Comparison of ENCODE assay signal across 8 cellular contexts in the genomic region with DNA sequence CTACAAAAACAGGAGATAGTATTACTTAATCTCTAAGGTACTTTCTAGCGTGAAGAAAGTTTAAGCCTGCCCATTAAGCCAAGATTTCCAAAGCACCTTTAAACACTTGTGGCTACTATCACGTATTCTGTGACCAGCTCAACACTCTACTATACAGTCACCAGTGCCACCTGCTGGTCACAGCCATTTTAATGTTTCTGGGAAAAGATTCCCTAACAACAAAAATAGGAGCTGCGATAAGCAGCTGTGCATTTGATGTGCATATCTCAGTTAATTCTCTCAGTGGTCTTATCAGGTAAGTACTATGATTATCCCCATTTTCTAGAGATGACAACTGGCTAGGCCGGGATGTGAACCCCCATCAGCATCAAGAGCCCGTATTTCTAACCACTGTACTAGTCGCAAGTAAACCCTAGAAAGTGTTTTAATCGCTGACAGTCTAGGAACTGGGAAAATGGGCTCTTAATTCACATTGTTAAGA. TPM values are rescaled to one million over a fixed set of nuclear protein-coding genes. Genes with fewer than 3 reads are reported as not detected.
DNase-seq lines count a peak whose midpoint lies in the region; ATAC-seq and TF ChIP-seq lines count a peak whose summit lies in the region.

No MANE protein-coding gene starts in this region.

- peak overlapping the region; percentile 91 for H3K4me3 Mint-ChIP-seq in WTC11

- peak; percentile 36 for ATAC-seq in WTC11
- no peak for ATAC-seq in HG03521 (IDR thresholded peaks at IDR 0.05; ENCODE audit: unreplicated experiment)

- 0 out of 2 replicates have a peak, but pooled peaks cover 8% of the 10 kb centered on the region for H3K4me1 Mint-ChIP-seq in WTC11

- CTCF ChIA-PET in WTC11 (lab: Charles Lee) = interaction anchor here (0.6 to 4.1 kb wide), 80 partner anchors 9 to 907 kb away, joined by 3 to 134 read pairs (median 5); a partner anchor contains a TSS

- peaks cover 42% of the 10 kb centered on the region for H3K27me3 Mint-ChIP-seq in WTC11 (ENCODE audit: low read depth)

- peak; percentile 56; the same call in 1 of the 2 replicates for TF ChIP-seq CTCF in WTC11 (IDR thresholded peaks at IDR 0.05)

- H3K27ac Mint-ChIP-seq in WTC11 = no peak overlapping the region

- DNase-seq in NCI-H2029 (lab: John Stamatoyannopoulos, UW) = peak; percentile 4
- DNase-seq in NCI-H2029 treated with DMSO at 0.1 percent for 48 hours (lab: John Stamatoyannopoulos, UW) = no peak
- peak; percentile 38 for DNase-seq in NCI-H146 (lab: John Stamatoyannopoulos, UW)
- peak; percentile 69 for DNase-seq in WTC11 (ENCODE audit: low spot score)
- peak; percentile 82 for DNase-seq in cerebellar cortex (ENCODE audit: low spot score)
- peak; percentile 73 for DNase-seq in islet precursor cell
- peak in 2 of 3 donors; percentile 56 to 75 for DNase-seq in stimulated activated CD4-positive, alpha-beta T cell treated with anti-CD3 and anti-CD28 coated beads, Interleukin-12 subunit alpha, Interleukin-12 subunit beta, amount 100 ng/mL, for 48 hours (ENCODE audit: low read depth in 2 of 3, low spot score in 1 of 3)

- POLR2A ChIA-PET in WTC11 (lab: Charles Lee) = interaction anchor here (0.6 kb wide), 1 partner anchor 17 kb away, joined by 3 read pairs; a partner anchor contains a TSS

- no peaks in the 10 kb centered on the region; the same call in none of the 2 replicates for H3K36me3 Mint-ChIP-seq in WTC11

- no peaks in the 10 kb centered on the region for H3K9me3 Mint-ChIP-seq in WTC11

TF ChIP-seq in WTC11, 78 proteins besides CTCF, POLR2A, EP300 and RAD21:
- TF ChIP-seq ZNF423 (CRISPR knock-in tag; IDR thresholded peaks at IDR 0.05) = no peak
- TF ChIP-seq, protein P1, sequence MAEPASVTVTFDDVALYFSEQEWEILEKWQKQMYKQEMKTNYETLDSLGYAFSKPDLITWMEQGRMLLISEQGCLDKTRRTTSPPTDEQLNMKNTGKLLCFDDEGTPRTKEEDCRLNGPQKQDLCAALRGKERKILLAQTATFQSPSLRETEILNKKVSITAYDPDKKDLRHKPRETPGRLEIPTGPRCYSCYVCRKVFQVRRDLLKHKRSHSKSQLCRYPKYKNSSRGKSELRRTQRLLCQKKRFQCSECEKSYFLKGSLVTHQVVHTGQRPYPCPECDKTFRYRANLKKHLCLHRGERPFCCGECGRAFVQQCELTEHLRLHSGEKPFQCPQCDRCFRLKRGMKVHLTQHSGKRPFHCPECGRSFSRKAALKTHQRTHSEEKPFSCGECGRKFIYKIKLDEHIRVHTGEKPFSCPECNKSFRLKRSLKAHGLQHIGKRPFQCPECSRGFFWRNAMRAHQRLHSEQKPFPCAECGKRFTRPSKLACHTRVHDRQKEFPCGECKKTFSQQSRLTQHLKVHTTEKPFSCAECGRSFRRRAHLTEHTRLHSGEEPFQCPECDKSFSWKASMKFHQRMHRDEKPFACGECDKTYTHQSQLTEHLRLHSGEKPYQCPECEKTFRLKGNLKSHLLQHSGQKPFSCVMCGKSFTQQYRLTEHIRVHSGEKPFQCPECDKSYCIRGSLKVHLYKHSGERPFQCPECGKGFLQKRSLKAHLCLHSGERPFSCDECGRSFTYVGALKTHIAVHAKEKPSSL (CRISPR knock-in tag; conservative IDR thresholded peaks at IDR 0.05) = no peak
- no peak for TF ChIP-seq NFATC4 (CRISPR knock-in tag; IDR thresholded peaks at IDR 0.05)
- TF ChIP-seq, protein P2, sequence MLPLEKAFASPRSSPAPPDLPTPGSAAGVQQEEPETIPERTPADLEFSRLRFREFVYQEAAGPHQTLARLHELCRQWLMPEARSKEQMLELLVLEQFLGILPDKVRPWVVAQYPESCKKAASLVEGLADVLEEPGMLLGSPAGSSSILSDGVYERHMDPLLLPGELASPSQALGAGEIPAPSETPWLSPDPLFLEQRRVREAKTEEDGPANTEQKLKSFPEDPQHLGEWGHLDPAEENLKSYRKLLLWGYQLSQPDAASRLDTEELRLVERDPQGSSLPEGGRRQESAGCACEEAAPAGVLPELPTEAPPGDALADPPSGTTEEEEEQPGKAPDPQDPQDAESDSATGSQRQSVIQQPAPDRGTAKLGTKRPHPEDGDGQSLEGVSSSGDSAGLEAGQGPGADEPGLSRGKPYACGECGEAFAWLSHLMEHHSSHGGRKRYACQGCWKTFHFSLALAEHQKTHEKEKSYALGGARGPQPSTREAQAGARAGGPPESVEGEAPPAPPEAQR (CRISPR knock-in tag; IDR thresholded peaks at IDR 0.05) = no peak
- no peak for TF ChIP-seq ZNF396 (CRISPR knock-in tag; IDR thresholded peaks at IDR 0.05; ENCODE audit: borderline replicate concordance)

RNA-seq across cellular contexts. Expression of a gene that starts 0.9 kb away (rescaled TPM):
- total RNA-seq in WTC11 (2021) = 6.4 to 7.9 TPM (median 6.7 TPM) in 3 replicates

RNA-seq across cellular contexts. Expression of a gene that starts 10.9 kb away (rescaled TPM):
- 206 to 221 TPM (median 210 TPM) in 3 replicates for total RNA-seq in WTC11 (2021)

RNA-seq across cellular contexts. Expression of a gene that starts 16.9 kb away (rescaled TPM):
- total RNA-seq in WTC11 (2021) = 49.9 to 58.3 TPM (median 53.9 TPM) in 3 replicates

RNA-seq across cellular contexts. Expression of a gene that starts 56.0 kb away (rescaled TPM):
- total RNA-seq in WTC11 (2021) = 0.68 to 1.1 TPM (median 0.85 TPM) in 3 replicates
